8 cellular contexts compared by ENCODE assay signal in genomic region chr5:91381774-91382492, GRCh38. TPM values are rescaled to one million over a fixed set of nuclear protein-coding genes. Genes with fewer than 3 reads are reported as not detected.
DNase-seq lines count a peak whose midpoint lies in the region; TF ChIP-seq lines count a peak whose summit lies in the region.

No MANE protein-coding gene starts in this region.

- H3K4me1 ChIP-seq in KMS-11 (ENCODE audit: low read depth, poor library complexity, severe bottlenecking) (peaks cover 31% of the 10 kb centered on the region), neural progenitor cell (peaks cover 21% of the 10 kb centered on the region), stomach smooth muscle (ENCODE audit: control insufficient read depth, insufficient read depth, low read length) (no peaks in the 10 kb centered on the region)

- H3K79me2 ChIP-seq in KMS-11 (ENCODE audit: insufficient read depth, low read depth) = peaks cover 62% of the 10 kb centered on the region
- peaks cover 55% of the 10 kb centered on the region for H3K79me2 ChIP-seq in neural progenitor cell (ENCODE audit: low read depth)

- H3K27ac Mint-ChIP-seq in neural progenitor cell = peak overlapping the region; percentile 99

- H3K9me3 ChIP-seq in neural progenitor cell (ENCODE audit: low read depth) (no peaks in the 10 kb centered on the region), stomach smooth muscle (ENCODE audit: control insufficient read depth in 2 of 2, low read length in 2 of 2) (no peaks in the 10 kb centered on the region)

- peak overlapping the region; percentile 100 for H3K9ac ChIP-seq in KMS-11
- H3K9ac ChIP-seq in neural progenitor cell = peak overlapping the region; percentile 100
- H3K9ac ChIP-seq in stomach smooth muscle (ENCODE audit: low read length in 2 of 2) = peak overlapping the region; percentile 91 to 100

- H3K4me3 Mint-ChIP-seq in neural progenitor cell = peak overlapping the region; percentile 93

- H2AFZ ChIP-seq in KMS-11 (ENCODE audit: low read depth) = no peak overlapping the region
- H2AFZ ChIP-seq in neural progenitor cell (replicated peaks) = peak overlapping the region; percentile 0

- no peaks in the 10 kb centered on the region for H3K9me3 Mint-ChIP-seq in neural progenitor cell

- peaks cover 69% of the 10 kb centered on the region for H3F3A ChIP-seq in neural progenitor cell (ENCODE audit: low read depth)

- peaks cover 3% of the 10 kb centered on the region for H3K27me3 Mint-ChIP-seq in neural progenitor cell (ENCODE audit: insufficient read depth, low read depth)

- POLR2A ChIA-PET in RWPE1 (lab: Yijun Ruan, JAX; ENCODE audit: low non-redundant PET) = no interaction called here

- H3K36me3 Mint-ChIP-seq in neural progenitor cell = peaks cover 12% of the 10 kb centered on the region

- 0 out of 2 replicates have a peak, but pooled peaks cover 6% of the 10 kb centered on the region for H4K20me1 ChIP-seq in KMS-11 (ENCODE audit: insufficient read depth)
- H4K20me1 ChIP-seq in neural progenitor cell (ENCODE audit: low read depth) = peaks cover 7% of the 10 kb centered on the region

- peak; percentile 64 for DNase-seq in AG08395 (ENCODE audit: low spot score)
- DNase-seq in RWPE1 (ENCODE audit: low spot score) = peak; percentile 86
- peak; percentile 89 for DNase-seq in activated effector memory CD4-positive, alpha-beta T cell treated with anti-CD3 and anti-CD28 coated beads, Interleukin-2, amount 50 U/mL, for 16 hours
- DNase-seq in foreskin fibroblast = peak; percentile 86 to 94
- peak; percentile 89 for DNase-seq in neural progenitor cell (ENCODE audit: low spot score)

- H3K4me3 ChIP-seq in KMS-11 (IDR thresholded peaks at IDR 0.05; ENCODE audit: insufficient read depth, low read depth, low read length) = no peak overlapping the region
- H3K4me3 ChIP-seq in foreskin fibroblast (ENCODE audit: low read depth in 1 of 2, low read length in 2 of 2) = peak overlapping the region; percentile 74 to 77
- peak overlapping the region; percentile 99 for H3K4me3 ChIP-seq in neural progenitor cell
- H3K4me3 ChIP-seq in stomach smooth muscle (ENCODE audit: low read length in 2 of 2) = peak overlapping the region; percentile 79 to 95

- H3K4me2 ChIP-seq in KMS-11 (peak overlapping the region; percentile 66), neural progenitor cell (peak overlapping the region; percentile 94)

- CTCF ChIA-PET in RWPE1 (lab: Yijun Ruan, JAX) = interaction anchor here (0.7 kb wide), 1 partner anchor 1993 kb away, joined by 4 read pairs; no protein-coding TSS in a partner anchor

- peak; percentile 49 for TF ChIP-seq POLR2A in GM19099 (IDR thresholded peaks at IDR 0.05; ENCODE audit: extremely low read depth, insufficient read length, low read depth)

- peak overlapping the region; percentile 99 for H3K27ac ChIP-seq in KMS-11
- H3K27ac ChIP-seq in RWPE1 = no peak overlapping the region
- peak overlapping the region; percentile 100 for H3K27ac ChIP-seq in neural progenitor cell
- H3K27ac ChIP-seq in stomach smooth muscle (ENCODE audit: low read length) = peak overlapping the region; percentile 99

- H3K36me3 ChIP-seq in KMS-11 (ENCODE audit: insufficient read depth) = peaks cover 13% of the 10 kb centered on the region
- H3K36me3 ChIP-seq in neural progenitor cell = peaks cover 9% of the 10 kb centered on the region
- peaks cover 0 to 6% of the 10 kb centered on the region in 2 donors for H3K36me3 ChIP-seq in stomach smooth muscle (ENCODE audit: control insufficient read depth in 2 of 2, insufficient read depth in 2 of 2, low read length in 2 of 2)

- peaks cover 33% of the 10 kb centered on the region for H3K4me1 Mint-ChIP-seq in neural progenitor cell

- H3K27me3 ChIP-seq in KMS-11 (ENCODE audit: insufficient read depth, low read depth) = no peaks in the 10 kb centered on the region
- no peaks in the 10 kb centered on the region for H3K27me3 ChIP-seq in neural progenitor cell
- no peaks in the 10 kb centered on the region for H3K27me3 ChIP-seq in stomach smooth muscle (ENCODE audit: control insufficient read depth in 1 of 2, insufficient read depth in 2 of 2, low read length in 2 of 2)

- TF ChIP-seq CTCF in KMS-11 (conservative IDR thresholded peaks at IDR 0.05; ENCODE audit: low read depth, low read length) = no peak
- no peak for TF ChIP-seq CTCF in RWPE1 (conservative IDR thresholded peaks at IDR 0.05; ENCODE audit: low read depth)
- no peak for TF ChIP-seq CTCF in foreskin fibroblast (IDR thresholded peaks at IDR 0.05; ENCODE audit: low read depth, low read length)
- TF ChIP-seq CTCF in neural progenitor cell (IDR thresholded peaks at IDR 0.05) = no peak

RNA-seq across cellular contexts. Expression of gene ARRDC3, which starts 1.2 kb away (rescaled TPM):
- 79.3 and 126 TPM in 2 replicates for total RNA-seq in neural progenitor cell (ENCODE audit: low replicate concordance)
